In the genomic region with DNA sequence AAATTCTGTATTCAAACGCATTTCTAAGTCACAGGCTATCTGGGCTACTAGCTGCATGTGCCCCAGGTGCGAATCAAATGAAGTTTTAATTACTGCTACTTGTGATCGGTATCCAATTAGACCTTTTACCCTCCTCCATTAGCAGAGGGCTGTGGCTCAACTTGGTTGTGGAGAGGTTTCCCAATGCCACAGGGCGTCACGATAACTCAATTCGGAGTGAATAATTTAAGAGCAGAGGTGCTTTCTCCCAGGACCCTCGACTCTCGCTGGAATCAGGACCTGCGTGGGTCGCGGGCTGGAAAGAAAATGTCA, we compare ENCODE assay signal across 8 cellular contexts. TPM values are rescaled to one million over a fixed set of nuclear protein-coding genes. Genes with fewer than 3 reads are reported as not detected.
DNase-seq lines count a peak whose midpoint lies in the region; ATAC-seq and TF ChIP-seq lines count a peak whose summit lies in the region.

No MANE protein-coding gene starts in this region.

- no peaks in the 10 kb centered on the region for H3F3A ChIP-seq in Loucy (ENCODE audit: low read depth)

- peak; percentile 15 for ATAC-seq in GM18498 (IDR thresholded peaks at IDR 0.05; ENCODE audit: unreplicated experiment)
- ATAC-seq in GM21825 (IDR thresholded peaks at IDR 0.05; ENCODE audit: unreplicated experiment): peak; percentile 12
- peak; percentile 12 for ATAC-seq in central memory CD8-positive, alpha-beta T cell (replicated peaks; ENCODE audit: extremely low read depth, poor library complexity, severe bottlenecking)
- peak; percentile 12 for ATAC-seq in mucosa of descending colon

- peak overlapping the region; percentile 86 for H3K4me2 ChIP-seq in Loucy (ENCODE audit: low read depth, low read length, poor library complexity, severe bottlenecking)

- H3K4me1 Mint-ChIP-seq in central memory CD8-positive, alpha-beta T cell: peaks cover 35% of the 10 kb centered on the region

- no peak for TF ChIP-seq CTCF in Loucy (conservative IDR thresholded peaks at IDR 0.05; ENCODE audit: low read length)
- no peak for TF ChIP-seq CTCF in mucosa of descending colon (IDR thresholded peaks at IDR 0.05)

- H4K20me1 ChIP-seq in Loucy (ENCODE audit: insufficient read depth, low read length, poor library complexity, severe bottlenecking): no peaks in the 10 kb centered on the region

- DNase-seq in central memory CD8-positive, alpha-beta T cell (ENCODE audit: low spot score in 2 of 2): no peak
- DNase-seq in mucosa of descending colon (no peak), SW480 (ENCODE audit: low spot score) (no peak), cerebellar nuclear complex (lab: John Stamatoyannopoulos, UW) (no peak)
- DNase-seq in activated CD8-positive, alpha-beta memory T cell treated with anti-CD3 and anti-CD28 coated beads for 24 hours: no peak

- H3K79me2 ChIP-seq in Loucy (ENCODE audit: insufficient read depth, low read length): peaks cover 21% of the 10 kb centered on the region

- peak overlapping the region; percentile 91 for H3K4me3 Mint-ChIP-seq in central memory CD8-positive, alpha-beta T cell

- H3K9me3 Mint-ChIP-seq in central memory CD8-positive, alpha-beta T cell: no peaks in the 10 kb centered on the region

- H3K9me2 ChIP-seq in Loucy (replicated peaks; ENCODE audit: low read depth, low read length): no peaks in the 10 kb centered on the region

- H3K27me3 ChIP-seq in Loucy (ENCODE audit: insufficient read depth, low read length, poor library complexity, severe bottlenecking): no peaks in the 10 kb centered on the region

- H3K9me3 ChIP-seq in Loucy (ENCODE audit: insufficient read depth, low read depth, low read length) (no peaks in the 10 kb centered on the region), mucosa of descending colon (no peaks in the 10 kb centered on the region)

- H3K4me1 ChIP-seq in Loucy (ENCODE audit: insufficient read depth, low read length, poor library complexity, severe bottlenecking): peaks cover 46% of the 10 kb centered on the region
- peaks cover 10% of the 10 kb centered on the region for H3K4me1 ChIP-seq in mucosa of descending colon (ENCODE audit: low read depth)

- H3K27me3 Mint-ChIP-seq in central memory CD8-positive, alpha-beta T cell: no peaks in the 10 kb centered on the region

- H3K4me3 ChIP-seq in Loucy (ENCODE audit: low read length, poor library complexity, severe bottlenecking) (peak overlapping the region; percentile 91), mucosa of descending colon (peak overlapping the region; percentile 43)

- intact Hi-C loops in mucosa of descending colon (cut with DNase I, micrococcal nuclease): no loop called here

- peak overlapping the region; percentile 95 for H3K27ac Mint-ChIP-seq in central memory CD8-positive, alpha-beta T cell (ENCODE audit: low read depth)

- no peaks in the 10 kb centered on the region for H3K36me3 ChIP-seq in Loucy (ENCODE audit: insufficient read depth, low read length)
- no peaks in the 10 kb centered on the region for H3K36me3 ChIP-seq in mucosa of descending colon (ENCODE audit: low read depth)

- peak overlapping the region; percentile 93 for H2AFZ ChIP-seq in Loucy (ENCODE audit: low read length)

- H3K36me3 Mint-ChIP-seq in central memory CD8-positive, alpha-beta T cell (ENCODE audit: insufficient read depth): peaks cover 7% of the 10 kb centered on the region

- H3K9ac ChIP-seq in Loucy (ENCODE audit: low read depth, low read length, poor library complexity, severe bottlenecking): peak overlapping the region; percentile 84

RNA-seq across cellular contexts. Expression of gene SAYSD1, which starts 0.6 kb away (rescaled TPM):
- total RNA-seq in mucosa of descending colon: 10 to 100 TPM; 12.8 to 16.0 (median 14.7) TPM
